In the genomic region with DNA sequence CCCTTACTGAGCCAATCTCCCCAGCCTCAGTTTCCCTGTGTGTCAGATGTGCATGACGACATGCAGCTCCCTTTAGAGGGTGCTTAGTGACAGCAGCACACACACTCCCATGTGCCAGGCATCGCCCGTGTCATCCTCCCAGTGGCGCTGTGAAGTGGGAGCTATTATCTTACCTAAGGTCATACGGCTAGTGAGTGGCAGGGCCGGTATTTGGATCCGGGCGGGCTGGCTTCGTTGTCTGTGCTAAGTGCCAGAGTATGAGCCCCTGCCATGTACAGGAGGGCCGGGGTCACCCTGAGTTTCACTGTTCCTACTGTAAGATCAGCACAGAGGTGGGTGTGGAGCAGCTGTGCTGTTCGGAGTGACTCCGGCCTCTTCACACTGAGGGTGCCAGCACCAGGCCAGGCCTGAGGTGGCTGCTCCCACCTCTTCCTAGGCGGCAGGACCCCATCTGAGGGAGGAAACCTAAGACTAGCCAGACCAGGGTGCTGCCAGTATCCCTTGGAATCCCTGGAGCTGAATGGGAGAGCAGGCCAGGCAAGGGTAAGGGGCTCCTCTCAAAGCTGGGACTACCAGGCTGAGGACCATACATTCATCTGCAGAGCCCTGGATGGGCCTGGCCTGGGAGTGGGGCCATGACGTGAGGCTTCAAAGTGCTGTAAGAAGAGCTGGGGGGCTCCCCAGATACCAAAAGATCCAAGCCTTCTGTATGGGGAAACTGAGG, we compare ENCODE assay signal across 30 cellular contexts. TPM values are rescaled to one million over a fixed set of nuclear protein-coding genes. Genes with fewer than 3 reads are reported as not detected.
DNase-seq lines count a peak whose midpoint lies in the region; ATAC-seq and TF ChIP-seq lines count a peak whose summit lies in the region.
"Had no signal": no experiment of that assay in that cellular context is flagged by ENCODE, and none has a peak within 500 bp of the region (broad histone marks: within the 10 kb centered on the region; RNA-seq: fewer than 3 reads in every experiment).

No MANE protein-coding gene starts in this region.

- no peak overlapping the region for H3K4me3 Mint-ChIP-seq in nephron
- H3K4me3 Mint-ChIP-seq: activated CD4-positive, alpha-beta T cell treated with anti-CD3 and anti-CD28 coated beads, Interleukin-2, amount 10 ng/mL, durations not matched to agents 24 days and 14 days; activated T-cell treated with anti-CD3 and anti-CD28 coated beads, Interleukin-2, amount 50 U/mL, for 4 hours; brain; CD14-positive monocyte had no signal

- H3K36me3 ChIP-seq in adrenal gland (replicated peaks in 1 of 2) (no peaks in the 10 kb centered on the region), heart left ventricle (peaks cover 0 to 3% (median 0%) of the 10 kb centered on the region in 9 donors), spleen (no peaks in the 10 kb centered on the region), OCI-LY7 (ENCODE audit: insufficient read depth, low read length) (no peaks in the 10 kb centered on the region)

- H3K9me3 ChIP-seq in adrenal gland (replicated peaks in 1 of 3): no peaks in the 10 kb centered on the region
- no peaks in the 10 kb centered on the region for H3K9me3 ChIP-seq in heart left ventricle
- no peaks in the 10 kb centered on the region for H3K9me3 ChIP-seq in spleen
- no peaks in the 10 kb centered on the region for H3K9me3 ChIP-seq in OCI-LY7 (ENCODE audit: low read length)

- no peaks in the 10 kb centered on the region for H3K9me2 ChIP-seq in OCI-LY7 (ENCODE audit: insufficient read depth, low read length)

- no TSS peak for BruUV-seq in OCI-LY7 (replicated peaks; lab: Mats Ljungman, UMichigan)

- H3K4me1 ChIP-seq in adrenal gland (replicated peaks in 1 of 2) (peaks cover 8 to 11% of the 10 kb centered on the region in 2 donors), heart left ventricle (peaks cover 0 to 35% (median 16%) of the 10 kb centered on the region in 12 donors), spleen (peaks cover 0 to 28% (median 16%) of the 10 kb centered on the region in 6 donors), OCI-LY7 (ENCODE audit: insufficient read depth, low read length, poor library complexity, severe bottlenecking) (no peaks in the 10 kb centered on the region)

- peak in 4 of 7 donors; percentile 38 to 72 (median 57) for DNase-seq in adrenal gland
- peak in 3 of 5 donors; percentile 9 to 63 (median 43) for DNase-seq in heart left ventricle
- DNase-seq in spleen: peak; percentile 64
- DNase-seq in OCI-LY7 (ENCODE audit: low spot score): no peak
- no peak for DNase-seq in NCI-H2081 treated with DMSO at 0.1 percent for 48 hours (lab: John Stamatoyannopoulos, UW)
- DNase-seq: activated CD4-positive, alpha-beta T cell treated with anti-CD3 and anti-CD28 coated beads, Interleukin-2, amount 10 ng/mL, durations not matched to agents 24 days and 14 days; activated T-cell treated with anti-CD3 and anti-CD28 coated beads, Interleukin-2, amount 50 U/mL, for 4 hours; Calu3; glutamatergic neuron; kidney; NCI-H1048; NCI-H1694 treated with DMSO at 0.1 percent for 48 hours; NCI-H2171 treated with DMSO at 0.1 percent for 48 hours; NCI-H510A treated with DMSO at 0.1 percent for 48 hours; NK-92 treated with Interleukin-12 subunit alpha and Interleukin-12 subunit beta, amount 100 ng/mL, for 24 hours; small intestine; stimulated activated CD4-positive, alpha-beta T cell treated with anti-CD3 and anti-CD28 coated beads, Interleukin-1b, Interleukin-23, amount 100 ng/mL, for 48 hours; SW 1271; T-helper 9 cell had no signal

- H4K20me1 ChIP-seq in OCI-LY7 (ENCODE audit: insufficient read depth, low read length): no peaks in the 10 kb centered on the region

- ATAC-seq in heart left ventricle (peak; percentile 16 to 60 (median 38)), HG02884 (IDR thresholded peaks at IDR 0.05; ENCODE audit: unreplicated experiment) (no peak), HG02973 (IDR thresholded peaks at IDR 0.05; ENCODE audit: unreplicated experiment) (no peak)
- ATAC-seq: activated T-cell treated with anti-CD3 and anti-CD28 coated beads, Interleukin-2, amount 50 U/mL, for 4 hours had no signal

- H3K27me3 Mint-ChIP-seq in nephron (ENCODE audit: low read depth): no peaks in the 10 kb centered on the region
- H3K27me3 Mint-ChIP-seq: activated CD4-positive, alpha-beta T cell treated with anti-CD3 and anti-CD28 coated beads, Interleukin-2, amount 10 ng/mL, durations not matched to agents 24 days and 14 days; brain had no signal

- H3K4me3 ChIP-seq in adrenal gland (no peak overlapping the region), heart left ventricle (no peak overlapping the region), spleen (no peak overlapping the region), OCI-LY7 (ENCODE audit: low read depth, low read length, poor library complexity, severe bottlenecking) (no peak overlapping the region)

- no peaks in the 10 kb centered on the region for H3K27me3 ChIP-seq in adrenal gland
- H3K27me3 ChIP-seq in heart left ventricle: no peaks in the 10 kb centered on the region
- H3K27me3 ChIP-seq in spleen (replicated peaks in 1 of 7): no peaks in the 10 kb centered on the region

- H3K36me3 Mint-ChIP-seq in nephron (ENCODE audit: low read depth): no peaks in the 10 kb centered on the region
- H3K36me3 Mint-ChIP-seq: brain, CD14-positive monocyte had no signal

- CTCF ChIA-PET in OCI-LY7 (lab: Charles Lee; ENCODE audit: unreplicated experiment): no interaction called here

- H3K4me1 Mint-ChIP-seq in nephron: peaks cover 25% of the 10 kb centered on the region

- H3K27ac Mint-ChIP-seq in nephron: peak overlapping the region in 2 of 3 experiments; percentile 39 to 79
- H3K27ac Mint-ChIP-seq: activated CD4-positive, alpha-beta T cell treated with anti-CD3 and anti-CD28 coated beads, Interleukin-2, amount 10 ng/mL, durations not matched to agents 24 days and 14 days; CD14-positive monocyte had no signal

- POLR2A ChIA-PET in OCI-LY7 (lab: Charles Lee): no interaction called here

- no peak overlapping the region for H3K4me2 ChIP-seq in OCI-LY7 (ENCODE audit: low read length)

- no peak overlapping the region for H3K27ac ChIP-seq in adrenal gland
- peak overlapping the region in 8 of 12 donors; percentile 2 to 71 (median 26) for H3K27ac ChIP-seq in heart left ventricle
- no peak overlapping the region for H3K27ac ChIP-seq in spleen
- no peak overlapping the region for H3K27ac ChIP-seq in OCI-LY7 (ENCODE audit: low read depth, low read length, poor library complexity, severe bottlenecking)
- H3K27ac ChIP-seq: VCaP had no signal

- TF ChIP-seq POLR2A in adrenal gland (IDR thresholded peaks at IDR 0.05) (no peak), heart left ventricle (IDR thresholded peaks at IDR 0.05) (no peak), spleen (IDR thresholded peaks at IDR 0.05) (no peak)

- TF ChIP-seq CTCF in adrenal gland (IDR thresholded peaks at IDR 0.05) (peak in 1 of 6 experiments; percentile 13), heart left ventricle (IDR thresholded peaks at IDR 0.05) (peak in 2 of 12 donors; percentile 11 to 20), nephron (IDR thresholded peaks at IDR 0.05; ENCODE audit: unreplicated experiment in 3 of 3) (no peak), spleen (IDR thresholded peaks at IDR 0.05 in 8 of 11, conservative IDR thresholded peaks at IDR 0.05 in 3 of 11) (no peak), OCI-LY7 (conservative IDR thresholded peaks at IDR 0.05; ENCODE audit: low read length) (no peak)

- 52 to 71% (median 66%) methylated on average over 5 to 14 of the region's 14 CpGs for WGBS in adrenal gland, 4 donors
- WGBS in heart left ventricle, 4 donors: 62 to 87% (median 71%) methylated on average over 12 to 14 of the region's 14 CpGs
- 87 to 97% (median 91%) methylated on average over 7 to 14 of the region's 14 CpGs for WGBS in spleen, 5 donors

- intact Hi-C loops in adrenal gland (cut with DNase I) (loop anchor here (10.0 kb wide), 2 partner anchors 75 to 85 kb away; no protein-coding TSS in a partner anchor), heart left ventricle (cut with DNase I) (loop anchor here in 4 of 10 donors (5.0 kb wide), 4 partner anchors 37 to 137 kb away; partner anchors contain the start of gene AQP3 (in 1 of the 4)), spleen (cut with DNase I; ENCODE audit: low total_unique reads) (loop anchor here (10.0 kb wide), 1 partner anchor 85 kb away; no protein-coding TSS in a partner anchor), OCI-LY7 (cut with micrococcal nuclease; ENCODE audit: unreplicated experiment) (no loop called here)

- no peaks in the 10 kb centered on the region for H3K79me2 ChIP-seq in OCI-LY7 (ENCODE audit: insufficient read depth, low read depth, low read length)

- no peak overlapping the region for H2AFZ ChIP-seq in OCI-LY7 (ENCODE audit: low read length)

- H3K9me3 Mint-ChIP-seq in nephron: no peaks in the 10 kb centered on the region
- H3K9me3 Mint-ChIP-seq: activated CD4-positive, alpha-beta T cell treated with anti-CD3 and anti-CD28 coated beads, Interleukin-2, amount 10 ng/mL, durations not matched to agents 24 days and 14 days; activated T-cell treated with anti-CD3 and anti-CD28 coated beads, Interleukin-2, amount 50 U/mL, for 4 hours; brain had no signal

RNA-seq across cellular contexts. Expression of gene AQP7, which starts 22.5 kb away (rescaled TPM):
- total RNA-seq in adrenal gland: 1 to 10 TPM in 5 of 8 donors, under 1 TPM in 1, not detected in 2; 0.99 to 4.5 (median 2.4) TPM
- polyA plus RNA-seq in adrenal gland: 10 to 100 TPM in 1 of 3 donors, 1 to 10 TPM in 1, under 1 TPM in 1; 0.51 to 32.5 (median 3.5) TPM
- total RNA-seq in heart left ventricle: 100 to 1,000 TPM in 6 of 9 donors, 10 to 100 TPM in 3; 82.5 to 252 (median 113) TPM
- 100 to 1,000 TPM in 1 of 2 donors, 10 to 100 TPM in 1; 32.1 to 216 TPM for polyA plus RNA-seq in heart left ventricle
- 1 to 10 TPM in 5 of 7 donors, under 1 TPM in 2; 0.64 to 3.2 (median 2.0) TPM for total RNA-seq in spleen
- 1 to 10 TPM in 1 of 3 donors, under 1 TPM in 2; 0.26 to 2.6 (median 0.35) TPM for polyA plus RNA-seq in spleen
- total RNA-seq in OCI-LY7 (2014; rRNA removed; shearing (Covaris generic)): not detected in 2 replicates
- total RNA-seq in OCI-LY7 (2022): 1.4 and 2.2 TPM in 2 replicates
- total RNA-seq: activated CD4-positive, alpha-beta T cell treated with anti-CD3 and anti-CD28 coated beads, Interleukin-2, amount 10 ng/mL, durations not matched to agents 24 days and 14 days; activated T-cell treated with anti-CD3 and anti-CD28 coated beads, Interleukin-2, amount 50 U/mL, for 4 hours; Daoy; H4; lung microvascular endothelial cell; pulmonary artery endothelial cell had no signal
- polyA plus RNA-seq: CD14-positive monocyte, endothelial cell of umbilical vein had no signal

Comparison
In these comparisons a context has a peak if more than half of its experiments do, and no peak if none do; other contexts are left out.
1. DNase-seq: peak in adrenal gland (4 of 7), heart left ventricle (3 of 5) and spleen (single experiment); none in OCI-LY7 (single experiment) and NCI-H2081 treated with DMSO at 0.1 percent for 48 hours (single experiment).
2. H3K27ac ChIP-seq: peak in heart left ventricle (8 of 12); none in adrenal gland (0 of 5), spleen (0 of 8) and OCI-LY7 (single experiment).
3. ATAC-seq: peak in heart left ventricle (4 of 4); none in HG02884 (single experiment) and HG02973 (single experiment).
4. RNA of gene AQP7, which starts 22.5 kb away (total RNA-seq): 82.5 to 252 TPM in heart left ventricle; 0.99 to 4.5 TPM in adrenal gland, 1.4 to 2.2 TPM in OCI-LY7 and 0.64 to 3.2 TPM in spleen; every median in the first group is over 10 times any median in the second.